ENCODE assay signal across 37 cellular contexts in the genomic region with DNA sequence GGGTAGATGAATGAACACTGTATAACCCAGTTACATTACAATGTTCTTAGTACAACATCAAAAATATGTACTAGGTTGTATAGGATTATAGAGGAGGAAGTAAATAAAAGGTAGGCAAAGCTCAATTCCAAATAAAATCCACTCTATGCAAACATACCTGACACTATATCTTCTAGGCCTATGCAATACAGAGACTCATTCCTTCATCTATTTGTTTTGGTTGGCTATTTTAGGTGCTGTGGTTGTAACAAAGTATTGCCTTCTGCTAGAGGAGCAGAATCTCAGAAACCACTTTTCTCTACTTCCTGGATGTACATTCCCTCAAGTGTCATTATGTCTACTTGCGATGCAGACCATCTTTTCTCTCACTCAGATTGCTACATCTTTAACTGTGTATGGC. TPM values are rescaled to one million over a fixed set of nuclear protein-coding genes. Genes with fewer than 3 reads are reported as not detected.
"Had no signal": no experiment of that assay in that cellular context is flagged by ENCODE, and none has a peak within 500 bp of the region (broad histone marks: within the 10 kb centered on the region; RNA-seq: fewer than 3 reads in every experiment).

No MANE protein-coding gene starts in this region.

- FAIRE-seq: astrocyte, colon, TTC549 had no signal

- H3K27ac ChIP-seq: body of pancreas, brain microvascular endothelial cell, breast epithelium, VCaP had no signal

- H3K4me1 ChIP-seq: breast epithelium had no signal

- DNase-seq: activated CD4-positive, alpha-beta memory T cell treated with anti-CD3 and anti-CD28 coated beads, Interleukin-2, amount 10 ng/mL, durations not matched to agents 7 days and 5 days; activated CD4-positive, alpha-beta T cell treated with anti-CD3 and anti-CD28 coated beads for 1 hour; activated CD4-positive, alpha-beta T cell treated with anti-CD3 and anti-CD28 coated beads for 36 hours; activated CD4-positive, alpha-beta T cell treated with anti-CD3 and anti-CD28 coated beads for 48 hours; activated CD4-positive, alpha-beta T cell treated with anti-CD3 and anti-CD28 coated beads, Interleukin-2, amount 10 ng/mL, durations not matched to agents 7 days and 5 days; activated CD4-positive, alpha-beta T cell treated with anti-CD3 and anti-CD28 coated beads, Interleukin-2, amount 50 U/mL, for 48 hours; activated CD4-positive, CD25-positive, alpha-beta regulatory T cell; activated CD8-positive, alpha-beta memory T cell treated with anti-CD3 and anti-CD28 coated beads for 24 hours; activated CD8-positive, alpha-beta memory T cell treated with anti-CD3 and anti-CD28 coated beads, Interleukin-2, amount 10 ng/mL, durations not matched to agents 7 days and 5 days; activated CD8-positive, alpha-beta memory T cell treated with anti-CD3 and anti-CD28 coated beads, Interleukin-2, amount 50 U/mL, for 48 hours; activated CD8-positive, alpha-beta T cell treated with anti-CD3 and anti-CD28 coated beads, Interleukin-2, amount 10 ng/mL, durations not matched to agents 7 days and 5 days; activated effector memory CD4-positive, alpha-beta T cell treated with Interleukin-2 at 50 U/mL for 16 hours; activated gamma-delta T cell; activated naive CD4-positive, alpha-beta T cell treated with anti-CD3 and anti-CD28 coated beads, Interleukin-2, amount 10 ng/mL, durations not matched to agents 7 days and 5 days; activated naive CD4-positive, alpha-beta T cell treated with Interleukin-2 at 50 U/mL for 16 hours; activated naive CD8-positive, alpha-beta T cell treated with anti-CD3 and anti-CD28 coated beads, Interleukin-2, amount 10 ng/mL, durations not matched to agents 7 days and 5 days; activated naive CD8-positive, alpha-beta T cell treated with anti-CD3 and anti-CD28 coated beads, Interleukin-2, amount 50 U/mL, for 24 hours; activated T-cell treated with anti-CD3 and anti-CD28 coated beads, Interleukin-2, amount 50 U/mL, for 24 hours; activated T-cell treated with anti-CD3 and anti-CD28 coated beads, Interleukin-2, amount 50 U/mL, for 48 hours; amygdala; anterior cingulate cortex; body of pancreas; brain microvascular endothelial cell; central memory CD4-positive, alpha-beta T cell; T-helper 2 cell; T-helper 9 cell had no signal

- H3K9me3 ChIP-seq: body of pancreas, breast epithelium had no signal

- H3K36me3 ChIP-seq: brain microvascular endothelial cell, breast epithelium had no signal

- ATAC-seq: activated CD4-positive, alpha-beta T cell treated with anti-CD3 and anti-CD28 coated beads for 36 hours; activated CD4-positive, CD25-positive, alpha-beta regulatory T cell treated with anti-CD3 and anti-CD28 coated beads, Interleukin-2, amount 50 U/mL, for 24 hours; activated CD8-positive, alpha-beta memory T cell treated with anti-CD3 and anti-CD28 coated beads, Interleukin-2, amount 10 ng/mL, durations not matched to agents 7 days and 5 days; activated CD8-positive, alpha-beta T cell treated with anti-CD3 and anti-CD28 coated beads, Interleukin-2, amount 10 ng/mL, durations not matched to agents 7 days and 5 days; activated naive CD8-positive, alpha-beta T cell treated with anti-CD3 and anti-CD28 coated beads, Interleukin-2, amount 50 U/mL, for 24 hours; body of pancreas; WTC11 had no signal

- H3K27me3 ChIP-seq: body of pancreas, brain microvascular endothelial cell, breast epithelium had no signal

- H3K4me3 ChIP-seq: body of pancreas, breast epithelium had no signal

RNA-seq across cellular contexts. Expression of gene TFPI2, which starts 5.3 kb away (rescaled TPM):
- total RNA-seq: activated CD4-positive, alpha-beta memory T cell treated with anti-CD3 and anti-CD28 coated beads, Interleukin-2, amount 10 ng/mL, durations not matched to agents 7 days and 5 days; activated CD4-positive, alpha-beta T cell treated with anti-CD3 and anti-CD28 coated beads for 36 hours; activated CD4-positive, alpha-beta T cell treated with anti-CD3 and anti-CD28 coated beads, Interleukin-2, amount 10 ng/mL, durations not matched to agents 7 days and 5 days; activated CD8-positive, alpha-beta T cell treated with anti-CD3 and anti-CD28 coated beads, Interleukin-2, amount 10 ng/mL, durations not matched to agents 7 days and 5 days; activated naive CD8-positive, alpha-beta T cell treated with anti-CD3 and anti-CD28 coated beads, Interleukin-2, amount 10 ng/mL, durations not matched to agents 7 days and 5 days; activated T-helper 2 cell treated with anti-CD3 and anti-CD28 coated beads, Interferon-gamma antibody, Interleukin-2, Interleukin-4, amounts not matched to agents 10 μg/mL and 5 μg/mL and 100 μg/mL, durations not matched to agents 14 hours and 24 hours and 36 hours had no signal

RNA-seq across cellular contexts. Expression of gene GNGT1, which starts 10.5 kb away (rescaled TPM):
- total RNA-seq: activated CD4-positive, alpha-beta memory T cell treated with anti-CD3 and anti-CD28 coated beads, Interleukin-2, amount 10 ng/mL, durations not matched to agents 7 days and 5 days; activated CD4-positive, alpha-beta T cell treated with anti-CD3 and anti-CD28 coated beads for 36 hours; activated CD4-positive, alpha-beta T cell treated with anti-CD3 and anti-CD28 coated beads, Interleukin-2, amount 10 ng/mL, durations not matched to agents 7 days and 5 days; activated CD8-positive, alpha-beta memory T cell treated with anti-CD3 and anti-CD28 coated beads, Interleukin-2, amount 10 ng/mL, durations not matched to agents 7 days and 5 days; activated CD8-positive, alpha-beta T cell treated with anti-CD3 and anti-CD28 coated beads, Interleukin-2, amount 10 ng/mL, durations not matched to agents 7 days and 5 days; activated naive CD8-positive, alpha-beta T cell treated with anti-CD3 and anti-CD28 coated beads, Interleukin-2, amount 10 ng/mL, durations not matched to agents 7 days and 5 days; activated T-helper 2 cell treated with anti-CD3 and anti-CD28 coated beads, Interferon-gamma antibody, Interleukin-2, Interleukin-4, amounts not matched to agents 10 μg/mL and 5 μg/mL and 100 μg/mL, durations not matched to agents 14 hours and 24 hours and 36 hours; astrocyte; body of pancreas; breast epithelium; cardiac septum; cerebellum had no signal
- polyA plus RNA-seq: adipose tissue had no signal

RNA-seq across cellular contexts. Expression of gene GNG11, which starts 25.7 kb away (rescaled TPM):
- total RNA-seq: activated CD4-positive, alpha-beta memory T cell treated with anti-CD3 and anti-CD28 coated beads, Interleukin-2, amount 10 ng/mL, durations not matched to agents 7 days and 5 days; activated CD4-positive, alpha-beta T cell treated with anti-CD3 and anti-CD28 coated beads for 36 hours; activated CD4-positive, alpha-beta T cell treated with anti-CD3 and anti-CD28 coated beads, Interleukin-2, amount 10 ng/mL, durations not matched to agents 7 days and 5 days; activated CD8-positive, alpha-beta memory T cell treated with anti-CD3 and anti-CD28 coated beads, Interleukin-2, amount 10 ng/mL, durations not matched to agents 7 days and 5 days; activated CD8-positive, alpha-beta T cell treated with anti-CD3 and anti-CD28 coated beads, Interleukin-2, amount 10 ng/mL, durations not matched to agents 7 days and 5 days; activated naive CD8-positive, alpha-beta T cell treated with anti-CD3 and anti-CD28 coated beads, Interleukin-2, amount 10 ng/mL, durations not matched to agents 7 days and 5 days; activated T-helper 2 cell treated with anti-CD3 and anti-CD28 coated beads, Interferon-gamma antibody, Interleukin-2, Interleukin-4, amounts not matched to agents 10 μg/mL and 5 μg/mL and 100 μg/mL, durations not matched to agents 14 hours and 24 hours and 36 hours had no signal
